Comparison of ENCODE assay signal across 5 cellular contexts in the genomic region with DNA sequence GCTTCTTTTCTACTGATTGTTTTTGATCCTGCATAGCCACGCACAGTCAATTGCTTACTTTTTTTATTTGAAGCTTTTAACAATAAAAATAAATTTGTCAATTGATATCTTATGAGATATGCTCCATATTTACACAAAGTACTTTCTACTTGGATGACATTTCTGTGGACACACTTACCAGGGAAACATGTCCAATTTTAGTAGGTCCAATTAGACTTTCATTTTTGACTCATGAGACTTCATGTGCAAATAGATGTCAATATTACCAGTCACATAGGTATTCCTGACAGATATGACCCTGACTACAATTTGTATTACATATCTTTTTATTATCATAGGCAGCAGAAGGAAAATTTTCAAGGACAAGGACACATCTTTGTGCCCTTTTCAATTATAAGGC.
"Had no signal": no experiment of that assay in that cellular context is flagged by ENCODE, and none has a peak within 500 bp of the region (broad histone marks: within the 10 kb centered on the region; RNA-seq: fewer than 3 reads in every experiment).

No MANE protein-coding gene starts in this region.

- ATAC-seq: K562 had no signal

- H3K4me1 ChIP-seq: HAP-1 had no signal

- H3K4me3 ChIP-seq: HAP-1, K562 had no signal

- H3K9me3 ChIP-seq: HAP-1 had no signal

- DNase-seq: GOT3, H7, IMR-90 had no signal

- H3K36me3 ChIP-seq: HAP-1 had no signal
